Comparison of ENCODE assay signal across 1 cellular context in the genomic region with DNA sequence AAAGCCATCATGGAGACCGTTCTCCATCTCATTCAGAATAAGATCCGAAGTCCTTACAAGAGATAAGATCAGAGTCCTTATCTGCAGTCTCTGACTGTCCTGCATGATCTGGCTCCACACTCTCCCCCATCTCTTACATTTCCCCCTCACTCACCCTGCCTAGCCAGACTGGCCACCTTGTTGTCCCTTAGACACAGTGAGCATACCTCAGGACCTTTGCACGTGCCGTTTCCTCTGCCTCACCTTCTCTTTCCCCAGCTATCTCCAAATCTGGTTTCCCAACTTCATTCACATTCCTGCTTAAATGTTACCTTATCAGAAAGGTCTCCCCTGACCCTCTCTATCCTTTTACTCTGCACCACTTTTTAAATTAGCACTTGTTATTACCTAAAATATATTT.
TF ChIP-seq lines count a peak whose summit lies in the region.

No MANE protein-coding gene starts in this region.

TF ChIP-seq in K562, 482 proteins besides CTCF, POLR2A, EP300 and RAD21 (continued from another document):
- TF ChIP-seq, protein P1, sequence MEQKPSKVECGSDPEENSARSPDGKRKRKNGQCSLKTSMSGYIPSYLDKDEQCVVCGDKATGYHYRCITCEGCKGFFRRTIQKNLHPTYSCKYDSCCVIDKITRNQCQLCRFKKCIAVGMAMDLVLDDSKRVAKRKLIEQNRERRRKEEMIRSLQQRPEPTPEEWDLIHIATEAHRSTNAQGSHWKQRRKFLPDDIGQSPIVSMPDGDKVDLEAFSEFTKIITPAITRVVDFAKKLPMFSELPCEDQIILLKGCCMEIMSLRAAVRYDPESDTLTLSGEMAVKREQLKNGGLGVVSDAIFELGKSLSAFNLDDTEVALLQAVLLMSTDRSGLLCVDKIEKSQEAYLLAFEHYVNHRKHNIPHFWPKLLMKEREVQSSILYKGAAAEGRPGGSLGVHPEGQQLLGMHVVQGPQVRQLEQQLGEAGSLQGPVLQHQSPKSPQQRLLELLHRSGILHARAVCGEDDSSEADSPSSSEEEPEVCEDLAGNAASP (IDR thresholded peaks at IDR 0.05), result no peak
- TF ChIP-seq KDM1A (IDR thresholded peaks at IDR 0.05) (0 out of 4 replicates have a peak, but pooled peaks of 1 of the 2 experiments have one; percentile 27), MCM5 (IDR thresholded peaks at IDR 0.05; ENCODE audit: low read depth) (no peak), BCOR (IDR thresholded peaks at IDR 0.05) (peak; percentile 77), RCOR1 (IDR thresholded peaks at IDR 0.05; ENCODE audit: borderline replicate concordance in 1 of 2, low read depth in 2 of 2, low read length in 2 of 2) (0 out of 4 replicates have a peak, but pooled peaks of 1 of the 2 experiments have one; percentile 23)
